10 cellular contexts compared by ENCODE assay signal in the genomic region with DNA sequence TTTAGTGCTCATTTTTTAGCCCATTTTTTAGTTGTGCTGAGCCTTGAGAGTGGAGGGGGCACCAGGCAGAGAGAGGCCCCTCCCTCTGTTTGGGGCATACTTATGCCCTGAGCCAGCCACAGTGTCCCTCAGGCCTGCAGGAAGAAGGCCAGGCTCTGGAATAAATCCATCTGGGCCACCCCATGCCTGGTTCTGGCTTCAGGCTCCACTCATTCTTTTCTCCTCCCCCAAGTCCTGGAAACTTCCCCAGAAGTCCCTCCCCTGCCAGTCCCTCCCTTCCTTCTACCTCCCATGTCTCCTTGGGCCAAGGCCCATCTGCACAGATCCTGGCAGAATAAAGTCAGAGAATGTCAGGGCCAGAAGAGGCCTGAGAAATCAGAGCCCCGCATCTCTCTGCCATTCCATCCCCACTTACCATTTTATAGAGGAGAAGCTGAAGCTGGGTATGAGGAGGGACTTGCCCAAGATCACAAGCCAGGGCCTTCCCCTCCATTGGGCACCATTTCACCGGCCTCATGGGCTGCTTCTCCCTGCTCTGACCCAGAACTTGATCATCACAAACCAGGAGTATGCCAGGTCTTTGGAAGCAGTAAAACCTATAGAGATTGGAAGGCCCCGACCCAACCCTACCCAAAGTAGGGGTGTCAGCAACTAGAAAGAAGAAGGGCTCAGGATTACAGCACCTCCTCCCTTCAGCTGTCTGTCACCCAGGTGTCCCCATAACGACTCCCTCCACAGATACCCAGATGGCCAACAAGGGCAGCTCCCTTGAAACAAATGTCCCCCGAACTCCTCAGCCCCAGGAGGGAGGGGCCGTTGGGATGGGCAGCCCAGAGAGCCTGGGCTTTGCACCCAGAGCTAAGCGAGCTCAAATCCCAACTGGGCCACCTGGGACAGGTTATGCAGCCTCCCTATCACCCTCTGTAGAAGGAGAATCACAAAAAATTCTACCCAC.
DNase-seq lines count a peak whose midpoint lies in the region; ATAC-seq and TF ChIP-seq lines count a peak whose summit lies in the region.
"Had no signal": no experiment of that assay in that cellular context is flagged by ENCODE, and none has a peak within 500 bp of the region (broad histone marks: within the 10 kb centered on the region; RNA-seq: fewer than 3 reads in every experiment).

No MANE protein-coding gene starts in this region.

- H3K27ac Mint-ChIP-seq in T-helper 1 cell treated with Interleukin-12 subunit alpha and Interleukin-12 subunit beta and Interleukin-4 antibody, amounts not matched to agents 30 μg/mL and 1 μg/mL, for 36 hours = peak overlapping the region; percentile 74
- H3K27ac Mint-ChIP-seq: activated CD4-positive, alpha-beta T cell treated with anti-CD3 and anti-CD28 coated beads for 36 hours had no signal

- H3K9me3 ChIP-seq in testis = no peaks in the 10 kb centered on the region
- H3K9me3 ChIP-seq: A549 had no signal

- peak overlapping the region; percentile 60 to 89 for H3K27ac ChIP-seq in testis

- no peak for ATAC-seq in HG02798 (IDR thresholded peaks at IDR 0.05; ENCODE audit: poor library complexity, unreplicated experiment)
- ATAC-seq: activated CD4-positive, alpha-beta T cell treated with anti-CD3 and anti-CD28 coated beads for 36 hours had no signal

- no peak for TF ChIP-seq CTCF in testis (IDR thresholded peaks at IDR 0.05)

- peaks cover 48% of the 10 kb centered on the region for H3K4me1 ChIP-seq in testis

- no peak for TF ChIP-seq POLR2A in testis (IDR thresholded peaks at IDR 0.05)

- peak overlapping the region; percentile 28 for H3K4me3 Mint-ChIP-seq in T-helper 1 cell treated with Interleukin-12 subunit alpha and Interleukin-12 subunit beta and Interleukin-4 antibody, amounts not matched to agents 30 μg/mL and 1 μg/mL, for 36 hours
- H3K4me3 Mint-ChIP-seq: activated CD4-positive, alpha-beta T cell treated with anti-CD3 and anti-CD28 coated beads for 36 hours had no signal

- WGBS in testis, 2 donors = 85 to 93% methylated on average over 4 to 7 of the region's 7 CpGs

- H3K4me3 ChIP-seq in testis = no peak overlapping the region
- H3K4me3 ChIP-seq: A549 had no signal

- H3K27me3 Mint-ChIP-seq in T-helper 1 cell treated with Interleukin-12 subunit alpha and Interleukin-12 subunit beta and Interleukin-4 antibody, amounts not matched to agents 30 μg/mL and 1 μg/mL, for 36 hours (ENCODE audit: low read depth) = no peaks in the 10 kb centered on the region
- H3K27me3 Mint-ChIP-seq: activated CD4-positive, alpha-beta T cell treated with anti-CD3 and anti-CD28 coated beads for 36 hours had no signal

- no peaks in the 10 kb centered on the region for H3K27me3 ChIP-seq in testis

- H3K4me1 Mint-ChIP-seq in T-helper 1 cell treated with Interleukin-12 subunit alpha and Interleukin-12 subunit beta and Interleukin-4 antibody, amounts not matched to agents 30 μg/mL and 1 μg/mL, for 36 hours (ENCODE audit: low read depth) = peaks cover 76% of the 10 kb centered on the region

- H3K36me3 Mint-ChIP-seq in T-helper 1 cell treated with Interleukin-12 subunit alpha and Interleukin-12 subunit beta and Interleukin-4 antibody, amounts not matched to agents 30 μg/mL and 1 μg/mL, for 36 hours (ENCODE audit: low read depth) = peaks cover 24% of the 10 kb centered on the region

- no peaks in the 10 kb centered on the region for H3K36me3 ChIP-seq in testis (ENCODE audit: low read depth, missing control alignments)

- peaks cover 10% of the 10 kb centered on the region for H3K9me3 Mint-ChIP-seq in T-helper 1 cell treated with Interleukin-12 subunit alpha and Interleukin-12 subunit beta and Interleukin-4 antibody, amounts not matched to agents 30 μg/mL and 1 μg/mL, for 36 hours

- intact Hi-C loops in testis (cut with DNase I; ENCODE audit: low total_unique reads) = loop anchor here (5.0 kb wide), 1 partner anchor 110 kb away; a partner anchor contains a TSS

- DNase-seq in T-helper 1 cell (no peak), cerebellar nuclear complex (lab: John Stamatoyannopoulos, UW) (peak; percentile 62 to 65), medulla oblongata (ENCODE audit: extremely low spot score) (peak; percentile 82), testis (peak; percentile 55), GF-D8 (lab: John Stamatoyannopoulos, UW) (no peak), NCI-H82 treated with DMSO at 0.1 percent for 48 hours (lab: John Stamatoyannopoulos, UW; ENCODE audit: unreplicated experiment) (no peak)
- DNase-seq: activated CD4-positive, alpha-beta T cell treated with anti-CD3 and anti-CD28 coated beads for 36 hours had no signal

Comparison
In these comparisons a context has a peak if more than half of its experiments do, and no peak if none do; other contexts are left out.
1. DNase-seq: peak in cerebellar nuclear complex (2 of 2), medulla oblongata (single experiment) and testis (single experiment); none in T-helper 1 cell (0 of 5), GF-D8 (single experiment) and NCI-H82 treated with DMSO at 0.1 percent for 48 hours (single experiment).